Comparison of ENCODE assay signal across 18 cellular contexts in genomic region chr13:102814793-102815192, GRCh38. TPM values are rescaled to one million over a fixed set of nuclear protein-coding genes. Genes with fewer than 3 reads are reported as not detected.
DNase-seq lines count a peak whose midpoint lies in the region; ATAC-seq, FAIRE-seq and TF ChIP-seq lines count a peak whose summit lies in the region.
"Had no signal": no experiment of that assay in that cellular context is flagged by ENCODE, and none has a peak within 500 bp of the region (broad histone marks: within the 10 kb centered on the region; RNA-seq: fewer than 3 reads in every experiment).

No MANE protein-coding gene starts in this region.

- POLR2A ChIA-PET in HepG2 (lab: Yijun Ruan, JAX), result interaction anchor here (1.1 to 1.2 kb wide), 2 partner anchors 14 to 218 kb away, joined by 3 to 4 read pairs; partner anchors contain the start of gene TPP2
- POLR2A ChIA-PET in CD4-positive, alpha-beta memory T cell (lab: Charles Lee; ENCODE audit: partially characterized antibody), result no interaction called here

- peaks cover 0 to 12% (median 6%) of the 10 kb centered on the region in 8 donors for H3K9me3 Mint-ChIP-seq in CD4-positive, alpha-beta memory T cell
- H3K9me3 Mint-ChIP-seq: CD4-positive, alpha-beta T cell had no signal

- BruUV-seq in HepG2 (replicated peaks; lab: Mats Ljungman, UMichigan), result no TSS peak

- H2AFZ ChIP-seq in HepG2 (ENCODE audit: low read length) (no peak overlapping the region), mesenchymal stem cell (ENCODE audit: low read depth, low read length) (no peak overlapping the region)
- H2AFZ ChIP-seq: GM23248 had no signal

- no peak overlapping the region for H3K4me3 Mint-ChIP-seq in CD4-positive, alpha-beta memory T cell
- H3K4me3 Mint-ChIP-seq: CD4-positive, alpha-beta T cell had no signal

- no peak overlapping the region for H3K18ac ChIP-seq in mesenchymal stem cell (ENCODE audit: low read depth in 1 of 2, low read length in 2 of 2)

- H3K79me1 ChIP-seq in mesenchymal stem cell (replicated peaks; ENCODE audit: low read length, poor library complexity, severe bottlenecking), result no peaks in the 10 kb centered on the region

- H2BK15ac ChIP-seq in mesenchymal stem cell (ENCODE audit: low read depth, poor library complexity, severe bottlenecking), result no peak overlapping the region

- H3K4me1 Mint-ChIP-seq in CD4-positive, alpha-beta memory T cell, result peaks cover 3 to 7% (median 5%) of the 10 kb centered on the region in 4 donors

- FAIRE-seq in HepG2 (lab: Jason Lieb, UNC), result no peak
- FAIRE-seq: A549, GM18507 had no signal

- H4K20me1 ChIP-seq in HepG2 (ENCODE audit: insufficient read depth, low read length), result 0 out of 2 replicates have a peak, but pooled peaks cover 5% of the 10 kb centered on the region

- no peak overlapping the region for H3K4ac ChIP-seq in mesenchymal stem cell (ENCODE audit: low read depth in 1 of 2, low read length in 2 of 2)

- H3K14ac ChIP-seq in mesenchymal stem cell (ENCODE audit: low read length in 2 of 2), result no peak overlapping the region

- H2BK5ac ChIP-seq in mesenchymal stem cell (ENCODE audit: low read depth, low read length, poor library complexity, severe bottlenecking), result peak overlapping the region; percentile 10

- TF ChIP-seq CTCF in HepG2 (CRISPR knock-in tag; IDR thresholded peaks at IDR 0.05) (no peak), right lobe of liver (IDR thresholded peaks at IDR 0.05) (no peak), transverse colon (IDR thresholded peaks at IDR 0.05) (no peak)

- no peaks in the 10 kb centered on the region for H3K9me3 ChIP-seq in HepG2 (ENCODE audit: low read length)
- no peaks in the 10 kb centered on the region for H3K9me3 ChIP-seq in right lobe of liver
- peaks cover 13% of the 10 kb centered on the region for H3K9me3 ChIP-seq in mesenchymal stem cell (ENCODE audit: control insufficient read depth, low read length)
- H3K9me3 ChIP-seq in CD4-positive, alpha-beta memory T cell (ENCODE audit: control insufficient read depth in 1 of 2, low read length in 2 of 2), result no peaks in the 10 kb centered on the region
- peaks cover 0 to 9% of the 10 kb centered on the region in 2 donors for H3K9me3 ChIP-seq in transverse colon
- H3K9me3 ChIP-seq: A549 had no signal

- H3K4me2 ChIP-seq in HepG2 (ENCODE audit: low read depth, low read length) (no peak overlapping the region), mesenchymal stem cell (ENCODE audit: low read length, poor library complexity, severe bottlenecking) (no peak overlapping the region)
- H3K4me2 ChIP-seq: A549 had no signal

- no peak overlapping the region for H4K8ac ChIP-seq in mesenchymal stem cell (ENCODE audit: low read length)

- no peak overlapping the region for H3K27ac Mint-ChIP-seq in CD4-positive, alpha-beta memory T cell
- H3K27ac Mint-ChIP-seq: CD4-positive, alpha-beta T cell had no signal

- CTCF ChIA-PET in HepG2 (lab: Yijun Ruan, JAX; ENCODE audit: low intra/inter-chr PET ratio, low total read pairs), result no interaction called here
- CTCF ChIA-PET in CD4-positive, alpha-beta memory T cell (lab: Charles Lee; ENCODE audit: partially characterized antibody), result interaction anchor here (1.3 kb wide), 1 partner anchor 235 kb away, joined by 3 read pairs; no protein-coding TSS in a partner anchor

- H3K27ac ChIP-seq in HepG2 (ENCODE audit: extremely low read length, insufficient read depth, low read length), result no peak overlapping the region
- H3K27ac ChIP-seq in right lobe of liver, result no peak overlapping the region
- H3K27ac ChIP-seq in mesenchymal stem cell (ENCODE audit: low read length, poor library complexity, severe bottlenecking), result peak overlapping the region; percentile 41
- no peak overlapping the region for H3K27ac ChIP-seq in CD4-positive, alpha-beta memory T cell (ENCODE audit: low read depth, low read length)
- H3K27ac ChIP-seq in transverse colon, result no peak overlapping the region
- H3K27ac ChIP-seq: 22Rv1, A549, C4-2B, GM23248 had no signal

- H4K91ac ChIP-seq in mesenchymal stem cell (ENCODE audit: low read length), result no peak overlapping the region

- intact Hi-C loops in HepG2 (cut with micrococcal nuclease; ENCODE audit: unreplicated experiment) (no loop called here), right lobe of liver (cut with DNase I) (no loop called here), transverse colon (cut with DNase I; ENCODE audit: low total_unique reads) (no loop called here)
- intact Hi-C loops in CD4-positive, alpha-beta memory T cell (cut with micrococcal nuclease), result no loop called here

- H2AK5ac ChIP-seq in mesenchymal stem cell (ENCODE audit: low read length, severe bottlenecking), result peak overlapping the region; percentile 95

- ATAC-seq in HepG2 (no peak), right lobe of liver (no peak)
- ATAC-seq: A549, HCT116 had no signal

- H3K36me3 ChIP-seq in HepG2 (replicated peaks in 1 of 2; ENCODE audit: control insufficient read depth in 1 of 2, insufficient read depth in 2 of 2, low read length in 2 of 2) (peaks cover 1 to 16% of the 10 kb centered on the region in 2 experiments; a peak in 3 of 5 replicates), right lobe of liver (peaks cover 0 to 3% (median 0%) of the 10 kb centered on the region in 4 donors), mesenchymal stem cell (ENCODE audit: control insufficient read depth in 1 of 2, insufficient read depth in 2 of 2, low read depth in 1 of 2, low read length in 2 of 2) (peaks cover 5 to 60% of the 10 kb centered on the region in 2 experiments), transverse colon (peaks cover 0 to 33% (median 2%) of the 10 kb centered on the region in 4 donors)
- peaks cover 5% of the 10 kb centered on the region for H3K36me3 ChIP-seq in CD4-positive, alpha-beta memory T cell (ENCODE audit: insufficient read depth, low read length)

- DNase-seq in HepG2 (ENCODE audit: low spot score) (no peak), right lobe of liver (no peak), mesenchymal stem cell (no peak), transverse colon (no peak)
- no peak for DNase-seq in CD4-positive, alpha-beta memory T cell
- DNase-seq: AML-193; CD4-positive, alpha-beta T cell; DMS153; DMS79; GDM1; GM23248; H7; KBM-7 had no signal

- H3K4me1 ChIP-seq in HepG2 (ENCODE audit: insufficient read depth, low read length) (peaks cover 24% of the 10 kb centered on the region), right lobe of liver (peaks cover 0 to 7% (median 0%) of the 10 kb centered on the region in 4 donors), mesenchymal stem cell (ENCODE audit: control insufficient read depth, insufficient read depth, low read depth, low read length) (peaks cover 9% of the 10 kb centered on the region), transverse colon (peaks cover 0 to 3% (median 0%) of the 10 kb centered on the region in 4 donors)
- peaks cover 4% of the 10 kb centered on the region for H3K4me1 ChIP-seq in CD4-positive, alpha-beta memory T cell (ENCODE audit: insufficient read depth, low read length)
- H3K4me1 ChIP-seq: A549 had no signal

- H3K79me2 ChIP-seq in HepG2 (ENCODE audit: insufficient read depth, low read length), result peaks cover 21% of the 10 kb centered on the region

- 83% methylated on average over 6 of the region's 6 CpGs for WGBS in HepG2 (ENCODE audit: low lambda C conversion rate)
- WGBS in right lobe of liver (ENCODE audit: insufficient coverage, low coverage, low lambda C conversion rate, missing lambda C conversion rate), result 67% methylated on average over 6 of the region's 6 CpGs
- 96% methylated on average over 4 of the region's 6 CpGs for WGBS in mesenchymal stem cell
- WGBS in transverse colon (ENCODE audit: low coverage in 1 of 2), 2 donors, result 85 to 90% methylated on average over 6 of the region's 6 CpGs

- TF ChIP-seq RAD21 in HepG2 (CRISPR knock-in tag; IDR thresholded peaks at IDR 0.05), result no peak

- H3K23ac ChIP-seq in mesenchymal stem cell (ENCODE audit: low read length in 2 of 2), result no peak overlapping the region

- H3K27me3 ChIP-seq in HepG2 (ENCODE audit: control insufficient read depth in 1 of 2, insufficient read depth in 2 of 2, low read length in 2 of 2) (no peaks in the 10 kb centered on the region), right lobe of liver (no peaks in the 10 kb centered on the region), mesenchymal stem cell (ENCODE audit: control insufficient read depth in 1 of 2, insufficient read depth in 1 of 2, low read length in 2 of 2) (no peaks in the 10 kb centered on the region), transverse colon (no peaks in the 10 kb centered on the region)
- H3K27me3 ChIP-seq in CD4-positive, alpha-beta memory T cell (ENCODE audit: insufficient read depth, low read length), result no peaks in the 10 kb centered on the region

- TF ChIP-seq POLR2A in HepG2 (IDR thresholded peaks at IDR 0.05; ENCODE audit: insufficient read depth in 1 of 2, low read depth in 2 of 2, low read length in 2 of 2), result no peak
- no peak for TF ChIP-seq POLR2A in right lobe of liver (IDR thresholded peaks at IDR 0.05)
- no peak for TF ChIP-seq POLR2A in transverse colon (IDR thresholded peaks at IDR 0.05)

- in situ Hi-C loops in HepG2 (cut with HindIII; ENCODE audit: extremely low pct_ligation_motif_present, low pct_unique_long_range_greater_than_20kb) (no loop called here), transverse colon (cut with MboI; ENCODE audit: low pct_ligation_motif_present in 1 of 4, low pct_unique_long_range_greater_than_20kb in 1 of 4, low sequenced_read_pairs in 3 of 4) (no loop called here)

- TF ChIP-seq EP300 in HepG2 (IDR thresholded peaks at IDR 0.05; ENCODE audit: low read depth in 2 of 2, low read length in 2 of 2) (no peak), HepG2 (CRISPR knock-in tag; IDR thresholded peaks at IDR 0.05; ENCODE audit: borderline replicate concordance) (no peak), transverse colon (IDR thresholded peaks at IDR 0.05; ENCODE audit: low read depth) (no peak)

- H2BK12ac ChIP-seq in mesenchymal stem cell (ENCODE audit: low read length in 2 of 2), result no peak overlapping the region

- H3K9ac ChIP-seq in HepG2 (ENCODE audit: insufficient read depth, low read depth, low read length), result no peak overlapping the region
- no peak overlapping the region for H3K9ac ChIP-seq in mesenchymal stem cell (ENCODE audit: low read length)
- H3K9ac ChIP-seq: GM23248 had no signal

- peaks cover 23 to 43% of the 10 kb centered on the region in 2 donors for H3K36me3 Mint-ChIP-seq in CD4-positive, alpha-beta memory T cell

- H2BK120ac ChIP-seq in mesenchymal stem cell (ENCODE audit: low read depth, low read length), result no peak overlapping the region

- H3K27me3 Mint-ChIP-seq in CD4-positive, alpha-beta memory T cell, result no peaks in the 10 kb centered on the region
- H3K27me3 Mint-ChIP-seq: CD4-positive, alpha-beta T cell had no signal

- H3K4me3 ChIP-seq in HepG2 (replicated peaks in 1 of 3; ENCODE audit: insufficient read depth in 1 of 3, low read depth in 2 of 3, low read length in 3 of 3) (no peak overlapping the region), right lobe of liver (no peak overlapping the region), mesenchymal stem cell (ENCODE audit: insufficient read depth in 1 of 2, low read depth in 1 of 2, low read length in 2 of 2) (no peak overlapping the region), transverse colon (no peak overlapping the region)
- no peak overlapping the region for H3K4me3 ChIP-seq in CD4-positive, alpha-beta memory T cell (ENCODE audit: low read length in 2 of 2)
- H3K4me3 ChIP-seq: A549, GM23248 had no signal

RNA-seq across cellular contexts. Expression of gene BIVM, which starts 15.9 kb away (rescaled TPM):
- total RNA-seq in HepG2 (2016; rRNA removed; fragmentation: Illumina TruSeq; extraction: Trizol) (13.9 and 15.8 TPM in 2 replicates), right lobe of liver (10 to 100 TPM; 12.0 to 19.4 (median 16.8) TPM), transverse colon (10 to 100 TPM in 3 of 4 donors, 1 to 10 TPM in 1; 3.0 to 31.4 (median 23.9) TPM)
- 5.6 and 6.3 TPM in 2 replicates for total RNA-seq in HepG2 (2016; cell fraction: cytosol; rRNA removed; fragmentation: Illumina TruSeq; extraction: Trizol; ENCODE audit: low read depth)
- total RNA-seq in HepG2 (2016; cell fraction: insoluble cytoplasmic fraction; rRNA removed; fragmentation: Illumina TruSeq; extraction: Trizol), result 15.3 and 16.6 TPM in 2 replicates
- total RNA-seq in HepG2 (2016; cell fraction: membrane; rRNA removed; fragmentation: Illumina TruSeq; extraction: Trizol), result 14.6 and 15.0 TPM in 2 replicates
- 20.6 and 23.4 TPM in 2 replicates for total RNA-seq in HepG2 (2016; cell fraction: nucleus; rRNA removed; fragmentation: Illumina TruSeq; extraction: Trizol)
- polyA plus RNA-seq in HepG2 (2011; rRNA removed), result 8.9 and 10.4 TPM in 2 replicates
- 3.3 and 5.3 TPM in 2 replicates for polyA plus RNA-seq in HepG2 (2011; cell fraction: cytosol; rRNA removed)
- polyA plus RNA-seq in HepG2 (2011; cell fraction: nucleus; rRNA removed), result 12.2 and 14.7 TPM in 2 replicates
- 7.7 and 11.4 TPM in 2 replicates for polyA plus RNA-seq in HepG2 (2012)
- polyA plus RNA-seq in HepG2 (2016; cell fraction: cytosol; fragmentation: Illumina TruSeq; extraction: Trizol; ENCODE audit: low read depth), result 2.3 and 2.5 TPM in 2 replicates
- polyA plus RNA-seq in HepG2 (2016; cell fraction: insoluble cytoplasmic fraction; fragmentation: Illumina TruSeq; extraction: Trizol; ENCODE audit: low read depth), result 16.5 and 17.6 TPM in 2 replicates
- polyA plus RNA-seq in HepG2 (2016; cell fraction: membrane; fragmentation: Illumina TruSeq; extraction: Trizol; ENCODE audit: low read depth), result 8.4 and 9.0 TPM in 2 replicates
- polyA plus RNA-seq in HepG2 (2016; cell fraction: nucleus; fragmentation: Illumina TruSeq; extraction: Trizol; ENCODE audit: insufficient read depth, low read depth), result 42.9 and 44.2 TPM in 2 replicates
- polyA minus RNA-seq in HepG2 (2011; rRNA and poly(A)+ RNA removed; ENCODE audit: low replicate concordance), result 2.6 and 3.1 TPM in 2 replicates
- polyA minus RNA-seq in HepG2 (2011; cell fraction: cytosol; rRNA and poly(A)+ RNA removed), result 4.2 and 5.6 TPM in 2 replicates
- polyA minus RNA-seq in HepG2 (2011; cell fraction: nucleus; rRNA and poly(A)+ RNA removed), result 28.7 and 30.5 TPM in 2 replicates
- 12.7 TPM for polyA plus RNA-seq in mesenchymal stem cell (2013, experiment 1 of 2)
- 12.8 TPM for polyA plus RNA-seq in mesenchymal stem cell (2013, experiment 2 of 2)
- total RNA-seq in CD4-positive, alpha-beta memory T cell, result 10 to 100 TPM in 1 of 2 experiments, 1 to 10 TPM in 1; 9.9 to 10.9 TPM
- polyA plus RNA-seq in CD4-positive, alpha-beta memory T cell, result 1 to 10 TPM; 7.4 to 9.6 TPM

RNA-seq across cellular contexts. Expression of gene POGLUT2, which starts 16.0 kb away (rescaled TPM):
- total RNA-seq in HepG2 (2016; rRNA removed; fragmentation: Illumina TruSeq; extraction: Trizol) (15.4 and 26.1 TPM in 2 replicates), right lobe of liver (1 to 10 TPM; 3.8 to 7.7 (median 5.3) TPM), transverse colon (1 to 10 TPM in 2 of 4 donors, under 1 TPM in 1, not detected in 1; 0.75 to 3.5 (median 2.0) TPM)
- total RNA-seq in HepG2 (2016; cell fraction: cytosol; rRNA removed; fragmentation: Illumina TruSeq; extraction: Trizol; ENCODE audit: low read depth), result 3.0 and 3.3 TPM in 2 replicates
- 16.7 and 25.6 TPM in 2 replicates for total RNA-seq in HepG2 (2016; cell fraction: insoluble cytoplasmic fraction; rRNA removed; fragmentation: Illumina TruSeq; extraction: Trizol)
- total RNA-seq in HepG2 (2016; cell fraction: membrane; rRNA removed; fragmentation: Illumina TruSeq; extraction: Trizol), result 6.6 and 8.3 TPM in 2 replicates
- 23.7 and 29.5 TPM in 2 replicates for total RNA-seq in HepG2 (2016; cell fraction: nucleus; rRNA removed; fragmentation: Illumina TruSeq; extraction: Trizol)
- polyA plus RNA-seq in HepG2 (2011; rRNA removed), result 14.7 and 18.0 TPM in 2 replicates
- 12.5 and 15.5 TPM in 2 replicates for polyA plus RNA-seq in HepG2 (2011; cell fraction: cytosol; rRNA removed)
- 6.6 and 7.4 TPM in 2 replicates for polyA plus RNA-seq in HepG2 (2011; cell fraction: nucleus; rRNA removed)
- 16.7 and 18.1 TPM in 2 replicates for polyA plus RNA-seq in HepG2 (2012)
- polyA plus RNA-seq in HepG2 (2016; cell fraction: cytosol; fragmentation: Illumina TruSeq; extraction: Trizol; ENCODE audit: low read depth), result 3.6 and 3.9 TPM in 2 replicates
- polyA plus RNA-seq in HepG2 (2016; cell fraction: insoluble cytoplasmic fraction; fragmentation: Illumina TruSeq; extraction: Trizol; ENCODE audit: low read depth), result 18.3 and 18.8 TPM in 2 replicates
- 4.8 and 5.6 TPM in 2 replicates for polyA plus RNA-seq in HepG2 (2016; cell fraction: membrane; fragmentation: Illumina TruSeq; extraction: Trizol; ENCODE audit: low read depth)
- 34.9 and 35.5 TPM in 2 replicates for polyA plus RNA-seq in HepG2 (2016; cell fraction: nucleus; fragmentation: Illumina TruSeq; extraction: Trizol; ENCODE audit: insufficient read depth, low read depth)
- 8.4 and 9.1 TPM in 2 replicates for polyA minus RNA-seq in HepG2 (2011; rRNA and poly(A)+ RNA removed; ENCODE audit: low replicate concordance)
- 10.4 and 10.7 TPM in 2 replicates for polyA minus RNA-seq in HepG2 (2011; cell fraction: cytosol; rRNA and poly(A)+ RNA removed)
- polyA minus RNA-seq in HepG2 (2011; cell fraction: nucleus; rRNA and poly(A)+ RNA removed), result 11.2 and 16.7 TPM in 2 replicates
- polyA plus RNA-seq in mesenchymal stem cell (2013, experiment 1 of 2), result 22.4 TPM
- 22.9 TPM for polyA plus RNA-seq in mesenchymal stem cell (2013, experiment 2 of 2)
- 1 to 10 TPM; 1.2 to 1.3 TPM for total RNA-seq in CD4-positive, alpha-beta memory T cell
- polyA plus RNA-seq in CD4-positive, alpha-beta memory T cell, result 1 to 10 TPM in 1 of 2 donors, under 1 TPM in 1; 0.48 to 1.9 TPM
- total RNA-seq: CD4-positive, alpha-beta T cell had no signal

RNA-seq across cellular contexts. Expression of gene ERCC5, which starts 31.0 kb away (rescaled TPM):
- total RNA-seq in HepG2 (2016; rRNA removed; fragmentation: Illumina TruSeq; extraction: Trizol), result 32.7 and 35.5 TPM in 2 replicates
- total RNA-seq in HepG2 (2016; cell fraction: cytosol; rRNA removed; fragmentation: Illumina TruSeq; extraction: Trizol; ENCODE audit: low read depth), result 6.1 and 7.3 TPM in 2 replicates
- 34.4 and 35.7 TPM in 2 replicates for total RNA-seq in HepG2 (2016; cell fraction: insoluble cytoplasmic fraction; rRNA removed; fragmentation: Illumina TruSeq; extraction: Trizol)
- total RNA-seq in HepG2 (2016; cell fraction: membrane; rRNA removed; fragmentation: Illumina TruSeq; extraction: Trizol), result 9.1 and 9.9 TPM in 2 replicates
- total RNA-seq in HepG2 (2016; cell fraction: nucleus; rRNA removed; fragmentation: Illumina TruSeq; extraction: Trizol), result 39.1 and 44.7 TPM in 2 replicates
- polyA plus RNA-seq in HepG2 (2011; rRNA removed), result 12.9 and 14.5 TPM in 2 replicates
- polyA plus RNA-seq in HepG2 (2011; cell fraction: cytosol; rRNA removed), result 3.8 and 6.7 TPM in 2 replicates
- polyA plus RNA-seq in HepG2 (2011; cell fraction: nucleus; rRNA removed), result 28.0 and 29.1 TPM in 2 replicates
- polyA plus RNA-seq in HepG2 (2012), result 15.7 and 24.5 TPM in 2 replicates
- 2.0 and 2.7 TPM in 2 replicates for polyA plus RNA-seq in HepG2 (2016; cell fraction: cytosol; fragmentation: Illumina TruSeq; extraction: Trizol; ENCODE audit: low read depth)
- polyA plus RNA-seq in HepG2 (2016; cell fraction: insoluble cytoplasmic fraction; fragmentation: Illumina TruSeq; extraction: Trizol; ENCODE audit: low read depth), result 28.3 and 31.2 TPM in 2 replicates
- 3.7 and 4.4 TPM in 2 replicates for polyA plus RNA-seq in HepG2 (2016; cell fraction: membrane; fragmentation: Illumina TruSeq; extraction: Trizol; ENCODE audit: low read depth)
- 82.8 and 90.6 TPM in 2 replicates for polyA plus RNA-seq in HepG2 (2016; cell fraction: nucleus; fragmentation: Illumina TruSeq; extraction: Trizol; ENCODE audit: insufficient read depth, low read depth)
- polyA minus RNA-seq in HepG2 (2011; rRNA and poly(A)+ RNA removed; ENCODE audit: low replicate concordance), result 12.6 and 24.1 TPM in 2 replicates
- polyA minus RNA-seq in HepG2 (2011; cell fraction: cytosol; rRNA and poly(A)+ RNA removed), result 11.8 and 13.1 TPM in 2 replicates
- polyA minus RNA-seq in HepG2 (2011; cell fraction: nucleus; rRNA and poly(A)+ RNA removed), result 31.8 and 49.9 TPM in 2 replicates
- 10 to 100 TPM; 21.6 to 47.4 (median 29.2) TPM for total RNA-seq in right lobe of liver
- 38.4 TPM for polyA plus RNA-seq in mesenchymal stem cell (2013, experiment 1 of 2)
- 35.9 TPM for polyA plus RNA-seq in mesenchymal stem cell (2013, experiment 2 of 2)
- 100 to 1,000 TPM; 134 to 136 TPM for total RNA-seq in CD4-positive, alpha-beta memory T cell
- 10 to 100 TPM; 23.6 to 62.6 TPM for polyA plus RNA-seq in CD4-positive, alpha-beta memory T cell
- 100 to 1,000 TPM in 1 of 4 donors, 10 to 100 TPM in 3; 64.4 to 116 (median 84.9) TPM for total RNA-seq in transverse colon

RNA-seq across cellular contexts. Expression of gene TEX30, which starts 41.2 kb away (rescaled TPM):
- total RNA-seq in HepG2 (2016; rRNA removed; fragmentation: Illumina TruSeq; extraction: Trizol), result 0.60 and 1.2 TPM in 2 replicates
- total RNA-seq in HepG2 (2016; cell fraction: cytosol; rRNA removed; fragmentation: Illumina TruSeq; extraction: Trizol; ENCODE audit: low read depth), result 0.79 and 1.0 TPM in 2 replicates
- total RNA-seq in HepG2 (2016; cell fraction: insoluble cytoplasmic fraction; rRNA removed; fragmentation: Illumina TruSeq; extraction: Trizol), result 0.78 and 0.95 TPM in 2 replicates
- total RNA-seq in HepG2 (2016; cell fraction: membrane; rRNA removed; fragmentation: Illumina TruSeq; extraction: Trizol), result 0.59 and 0.65 TPM in 2 replicates
- total RNA-seq in HepG2 (2016; cell fraction: nucleus; rRNA removed; fragmentation: Illumina TruSeq; extraction: Trizol), result 0.62 and 0.88 TPM in 2 replicates
- polyA plus RNA-seq in HepG2 (2011; rRNA removed), result 0.77 and 1.2 TPM in 2 replicates
- 0.36 and 0.62 TPM in 2 replicates for polyA plus RNA-seq in HepG2 (2011; cell fraction: cytosol; rRNA removed)
- polyA plus RNA-seq in HepG2 (2011; cell fraction: nucleus; rRNA removed), result 0.45 and 0.53 TPM in 2 replicates
- 0.52 and 1.1 TPM in 2 replicates for polyA plus RNA-seq in HepG2 (2012)
- 0.61 and 0.65 TPM in 2 replicates for polyA plus RNA-seq in HepG2 (2016; cell fraction: cytosol; fragmentation: Illumina TruSeq; extraction: Trizol; ENCODE audit: low read depth)
- polyA plus RNA-seq in HepG2 (2016; cell fraction: insoluble cytoplasmic fraction; fragmentation: Illumina TruSeq; extraction: Trizol; ENCODE audit: low read depth), result 0.69 and 0.93 TPM in 2 replicates
- polyA plus RNA-seq in HepG2 (2016; cell fraction: membrane; fragmentation: Illumina TruSeq; extraction: Trizol; ENCODE audit: low read depth), result 0.56 and 1.1 TPM in 2 replicates
- 2.1 and 3.0 TPM in 2 replicates for polyA plus RNA-seq in HepG2 (2016; cell fraction: nucleus; fragmentation: Illumina TruSeq; extraction: Trizol; ENCODE audit: insufficient read depth, low read depth)
- 0.14 and 3.6 TPM in 2 replicates for polyA minus RNA-seq in HepG2 (2011; rRNA and poly(A)+ RNA removed; ENCODE audit: low replicate concordance)
- polyA minus RNA-seq in HepG2 (2011; cell fraction: cytosol; rRNA and poly(A)+ RNA removed), result not detected in 2 replicates
- polyA minus RNA-seq in HepG2 (2011; cell fraction: nucleus; rRNA and poly(A)+ RNA removed), result 0.26 and 0.75 TPM in 2 replicates
- total RNA-seq in right lobe of liver, result 10 to 100 TPM in 5 of 6 experiments, 1 to 10 TPM in 1; 9.4 to 21.4 (median 14.7) TPM
- 6.3 TPM for polyA plus RNA-seq in mesenchymal stem cell (2013, experiment 1 of 2)
- 6.3 TPM for polyA plus RNA-seq in mesenchymal stem cell (2013, experiment 2 of 2)
- 1 to 10 TPM; 9.2 to 9.3 TPM for total RNA-seq in CD4-positive, alpha-beta memory T cell
- 10 to 100 TPM; 20.0 to 20.8 TPM for polyA plus RNA-seq in CD4-positive, alpha-beta memory T cell
- 1 to 10 TPM in 3 of 4 donors, not detected in 1; 5.4 to 6.0 (median 6.0) TPM for total RNA-seq in transverse colon
